19 cellular contexts compared by ENCODE assay signal in the genomic region with DNA sequence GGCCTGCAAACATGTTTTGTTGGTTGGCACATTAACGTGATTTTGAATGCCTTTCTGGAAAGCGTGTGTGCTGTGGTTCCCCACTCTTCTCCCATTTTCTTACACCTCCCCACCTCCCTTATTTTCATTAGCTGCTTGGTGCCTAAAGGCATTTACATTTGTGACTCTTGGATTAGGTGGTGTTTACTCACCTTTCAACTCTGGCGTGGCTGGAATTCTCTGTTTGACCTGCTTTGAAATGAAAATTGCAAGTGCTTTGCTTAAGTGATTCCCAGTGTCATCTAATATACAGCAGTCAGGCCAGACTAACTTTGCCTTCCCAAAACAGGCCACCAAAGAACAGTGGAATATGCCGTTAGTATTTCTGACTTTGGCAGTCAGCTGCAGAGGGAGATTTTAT.
"Had no signal": no experiment of that assay in that cellular context is flagged by ENCODE, and none has a peak within 500 bp of the region (broad histone marks: within the 10 kb centered on the region; RNA-seq: fewer than 3 reads in every experiment).

No MANE protein-coding gene starts in this region.

- H3K9me3 ChIP-seq: esophagus squamous epithelium, gastroesophageal sphincter, psoas muscle, spleen, testis, tibial nerve, upper lobe of right lung, vagina had no signal

- H3K4me1 Mint-ChIP-seq: stimulated activated memory B cell treated with anti-CD40 and anti-IgM and Interleukin-4, amounts not matched to agents 10 μg/mL and 1 μg/mL and 100 μg/mL, for 72 hours had no signal

- FAIRE-seq: colon had no signal

- H3K4me3 Mint-ChIP-seq: dendritic cell treated with granulocyte-macrophage colony-stimulating factor and Interleukin-4, amounts not matched to agents 40 ng/mL and 50 ng/mL, for 4 days; nephron progenitor cell; stimulated activated memory B cell treated with anti-CD40 and anti-IgM and Interleukin-4, amounts not matched to agents 10 μg/mL and 1 μg/mL and 100 μg/mL, for 72 hours; stimulated activated naive CD8-positive, alpha-beta T cell treated with anti-CD3 and anti-CD28 coated beads, Interleukin-15, Interleukin-2, amounts not matched to agents 100 ng/mL and 50 ng/mL, for 24 hours had no signal

- ATAC-seq: effector memory CD8-positive, alpha-beta T cell; gastroesophageal sphincter; left colon; psoas muscle; stimulated activated memory B cell treated with anti-CD40 and anti-IgM and Interleukin-4, amounts not matched to agents 10 μg/mL and 1 μg/mL and 100 μg/mL, for 72 hours; upper lobe of right lung had no signal

- H3K36me3 ChIP-seq: esophagus squamous epithelium, gastroesophageal sphincter, spleen, tibial nerve, upper lobe of right lung, vagina had no signal

- H3K36me3 Mint-ChIP-seq: stimulated activated memory B cell treated with anti-CD40 and anti-IgM and Interleukin-4, amounts not matched to agents 10 μg/mL and 1 μg/mL and 100 μg/mL, for 72 hours had no signal

- H3K27ac Mint-ChIP-seq: dendritic cell treated with granulocyte-macrophage colony-stimulating factor and Interleukin-4, amounts not matched to agents 40 ng/mL and 50 ng/mL, for 4 days; stimulated activated memory B cell treated with anti-CD40 and anti-IgM and Interleukin-4, amounts not matched to agents 10 μg/mL and 1 μg/mL and 100 μg/mL, for 72 hours; stimulated activated naive CD8-positive, alpha-beta T cell treated with anti-CD3 and anti-CD28 coated beads, Interleukin-15, Interleukin-2, amounts not matched to agents 100 ng/mL and 50 ng/mL, for 24 hours had no signal

- H3K9me3 Mint-ChIP-seq: dendritic cell treated with granulocyte-macrophage colony-stimulating factor and Interleukin-4, amounts not matched to agents 40 ng/mL and 50 ng/mL, for 4 days; effector memory CD8-positive, alpha-beta T cell; stimulated activated memory B cell treated with anti-CD40 and anti-IgM and Interleukin-4, amounts not matched to agents 10 μg/mL and 1 μg/mL and 100 μg/mL, for 72 hours; stimulated activated naive CD8-positive, alpha-beta T cell treated with anti-CD3 and anti-CD28 coated beads, Interleukin-15, Interleukin-2, amounts not matched to agents 100 ng/mL and 50 ng/mL, for 24 hours had no signal

- H3K27me3 Mint-ChIP-seq: effector memory CD8-positive, alpha-beta T cell; stimulated activated memory B cell treated with anti-CD40 and anti-IgM and Interleukin-4, amounts not matched to agents 10 μg/mL and 1 μg/mL and 100 μg/mL, for 72 hours had no signal

- H3K4me1 ChIP-seq: psoas muscle, spleen, testis, upper lobe of right lung, vagina had no signal

- H3K27me3 ChIP-seq: esophagus squamous epithelium, gastroesophageal sphincter, spleen, testis, upper lobe of right lung, vagina had no signal

- DNase-seq: effector memory CD8-positive, alpha-beta T cell; esophagus squamous epithelium; foreskin fibroblast; left colon; nephron progenitor cell; psoas muscle; spleen; stimulated activated CD4-positive, alpha-beta T cell treated with anti-CD3 and anti-CD28 coated beads, Interleukin-15, amount 100 ng/mL, for 24 hours; stimulated activated CD4-positive, alpha-beta T cell treated with anti-CD3 and anti-CD28 coated beads, Interleukin-1b, Interleukin-23, amount 100 ng/mL, for 48 hours; stimulated activated CD4-positive, alpha-beta T cell treated with anti-CD3 and anti-CD28 coated beads, Interleukin-4, amount 100 ng/mL, for 24 hours; testis; upper lobe of right lung had no signal

- H3K4me3 ChIP-seq: esophagus squamous epithelium, gastroesophageal sphincter, psoas muscle, spleen, testis, tibial nerve, upper lobe of right lung, vagina had no signal

- H3K27ac ChIP-seq: esophagus squamous epithelium, gastroesophageal sphincter, psoas muscle, testis, upper lobe of right lung, vagina had no signal
